ENCODE assay signal across 21 cellular contexts in the genomic region with DNA sequence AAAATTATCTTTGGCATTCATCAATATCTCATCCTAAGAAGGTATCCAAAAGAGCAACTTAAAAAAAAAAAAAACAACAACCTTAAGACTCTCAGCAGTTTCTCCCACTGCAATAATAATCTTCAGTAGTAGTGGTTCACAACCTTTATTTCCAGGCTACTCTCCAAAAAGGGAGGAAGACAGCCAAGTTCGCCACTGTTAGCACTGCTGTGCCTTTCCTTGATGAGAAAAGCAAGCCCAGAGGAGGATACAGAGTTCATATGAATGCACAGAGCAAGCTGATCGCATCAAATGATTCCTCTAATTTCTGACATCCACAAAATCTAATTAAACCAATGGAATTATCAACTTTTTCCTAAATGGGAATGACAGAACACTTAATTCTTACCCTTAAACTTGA.
DNase-seq lines count a peak whose midpoint lies in the region; ATAC-seq and TF ChIP-seq lines count a peak whose summit lies in the region.
"Had no signal": no experiment of that assay in that cellular context is flagged by ENCODE, and none has a peak within 500 bp of the region (broad histone marks: within the 10 kb centered on the region; RNA-seq: fewer than 3 reads in every experiment).

No MANE protein-coding gene starts in this region.

- H3K4me2 ChIP-seq in GM23338 (no peak overlapping the region), fibroblast of lung (ENCODE audit: extremely low read depth, insufficient read depth, low read length) (no peak overlapping the region)

- no peak overlapping the region for H3K4me3 Mint-ChIP-seq in GM23338
- H3K4me3 Mint-ChIP-seq in WTC11 = no peak overlapping the region
- H3K4me3 Mint-ChIP-seq: activated naive CD4-positive, alpha-beta T cell treated with anti-CD3 and anti-CD28 coated beads, Interleukin-2, amount 10 ng/mL, durations not matched to agents 7 days and 5 days; activated T-cell treated with anti-CD3 and anti-CD28 coated beads, Interleukin-2, amount 50 U/mL, for 4 hours; CD4-positive, CD25-positive, alpha-beta regulatory T cell had no signal

- H3K36me3 ChIP-seq in GM23338 (ENCODE audit: insufficient read depth) (peaks cover 3% of the 10 kb centered on the region), fibroblast of lung (ENCODE audit: control insufficient read depth, insufficient read depth, low read length) (no peaks in the 10 kb centered on the region)
- H3K36me3 ChIP-seq: gastrocnemius medialis had no signal

- H3K4me3 ChIP-seq in GM23338 = no peak overlapping the region
- no peak overlapping the region for H3K4me3 ChIP-seq in fibroblast of lung (replicated peaks in 1 of 4; ENCODE audit: control extremely low read depth in 1 of 4, insufficient read depth in 1 of 4, low read depth in 3 of 4, low read length in 4 of 4)
- H3K4me3 ChIP-seq: gastrocnemius medialis, sigmoid colon had no signal

- H3K36me3 Mint-ChIP-seq in GM23338 (ENCODE audit: low read depth) (peaks cover 29% of the 10 kb centered on the region), WTC11 (peaks cover 23% of the 10 kb centered on the region)

- H3K27me3 Mint-ChIP-seq in GM23338 (ENCODE audit: insufficient read depth, low read depth, poor library complexity) = no peaks in the 10 kb centered on the region
- H3K27me3 Mint-ChIP-seq in WTC11 (ENCODE audit: low read depth) = no peaks in the 10 kb centered on the region
- H3K27me3 Mint-ChIP-seq: activated naive CD4-positive, alpha-beta T cell treated with anti-CD3 and anti-CD28 coated beads, Interleukin-2, amount 10 ng/mL, durations not matched to agents 7 days and 5 days; CD4-positive, CD25-positive, alpha-beta regulatory T cell; naive B cell had no signal

- H3K9me3 ChIP-seq in fibroblast of lung (ENCODE audit: control insufficient read depth, insufficient read depth, low read depth, low read length) = no peaks in the 10 kb centered on the region
- H3K9me3 ChIP-seq: gastrocnemius medialis, sigmoid colon had no signal

- H3K27ac Mint-ChIP-seq in GM23338 (peak overlapping the region; percentile 73), WTC11 (peak overlapping the region; percentile 22; the same call in 1 of the 2 replicates)
- H3K27ac Mint-ChIP-seq: activated naive CD4-positive, alpha-beta T cell treated with anti-CD3 and anti-CD28 coated beads, Interleukin-2, amount 10 ng/mL, durations not matched to agents 7 days and 5 days had no signal

- H3F3A ChIP-seq in GM23338 (replicated peaks; ENCODE audit: low read depth) = 0 out of 2 replicates have a peak, but pooled peaks cover 12% of the 10 kb centered on the region

- H2AFZ ChIP-seq in GM23338 (no peak overlapping the region), fibroblast of lung (ENCODE audit: low read length) (no peak overlapping the region)

- H4K20me1 ChIP-seq in GM23338 (replicated peaks; ENCODE audit: insufficient read depth) (0 out of 2 replicates have a peak, but pooled peaks cover 3% of the 10 kb centered on the region), fibroblast of lung (ENCODE audit: control insufficient read depth, extremely low read depth, insufficient read depth, low read length) (no peaks in the 10 kb centered on the region)

- CTCF ChIA-PET in WTC11 (lab: Charles Lee) = interaction anchor here (0.9 kb wide), 1 partner anchor 26 kb away, joined by 4 read pairs; no protein-coding TSS in a partner anchor

- H3K79me2 ChIP-seq in GM23338 (replicated peaks; ENCODE audit: insufficient read depth) = no peaks in the 10 kb centered on the region
- no peaks in the 10 kb centered on the region for H3K79me2 ChIP-seq in fibroblast of lung (ENCODE audit: control insufficient read depth, insufficient read depth, low read length)

- H3K27me3 ChIP-seq in GM23338 (ENCODE audit: insufficient read depth) (no peaks in the 10 kb centered on the region), fibroblast of lung (ENCODE audit: control insufficient read depth, insufficient read depth, low read length) (no peaks in the 10 kb centered on the region)
- H3K27me3 ChIP-seq: gastrocnemius medialis, sigmoid colon had no signal

- peak; percentile 43 for DNase-seq in GM23338 (ENCODE audit: low spot score)
- no peak for DNase-seq in WTC11 (ENCODE audit: low spot score)
- DNase-seq in fibroblast of lung (ENCODE audit: low read depth in 2 of 2) = peak; percentile 18 to 34
- DNase-seq in midbrain (lab: John Stamatoyannopoulos, UW) = peak; percentile 34
- no peak for DNase-seq in NK-92 treated with Interleukin-12 subunit alpha and Interleukin-12 subunit beta, amount 100 ng/mL, for 24 hours (lab: John Stamatoyannopoulos, UW)
- no peak for DNase-seq in SW480 (ENCODE audit: low spot score)
- no peak for DNase-seq in HCEC 1CT
- DNase-seq: activated CD4-positive, alpha-beta T cell treated with anti-CD3 and anti-CD28 coated beads for 1 hour; activated naive CD4-positive, alpha-beta T cell treated with anti-CD3 and anti-CD28 coated beads, Interleukin-2, amount 10 ng/mL, durations not matched to agents 7 days and 5 days; activated T-cell treated with anti-CD3 and anti-CD28 coated beads, Interleukin-2, amount 50 U/mL, for 4 hours; DMS 273 treated with DMSO at 0.1 percent for 48 hours; gastrocnemius medialis; kidney; mammary epithelial cell; naive B cell; NCI-H1048; NCI-H2029 treated with DMSO at 0.1 percent for 48 hours; RPMI8226; sigmoid colon had no signal

- ATAC-seq in GM23338 (no peak), WTC11 (no peak), HG03108 (IDR thresholded peaks at IDR 0.05; ENCODE audit: unreplicated experiment) (no peak)
- ATAC-seq: gastrocnemius medialis had no signal

- H3K9me2 ChIP-seq in GM23338 (ENCODE audit: insufficient read depth) = no peaks in the 10 kb centered on the region

- no peak overlapping the region for H3K9ac ChIP-seq in fibroblast of lung (ENCODE audit: insufficient read depth, low read length)

- peak overlapping the region; percentile 20; the same call in 1 of the 2 replicates for H3K27ac ChIP-seq in GM23338 (ENCODE audit: low read depth)
- H3K27ac ChIP-seq in fibroblast of lung (ENCODE audit: insufficient read depth, low read length) = no peak overlapping the region
- H3K27ac ChIP-seq: gastrocnemius medialis, sigmoid colon had no signal

- H3K4me1 Mint-ChIP-seq in GM23338 (peaks cover 17% of the 10 kb centered on the region), WTC11 (peaks cover 9% of the 10 kb centered on the region)

- no peaks in the 10 kb centered on the region for H3K9me3 Mint-ChIP-seq in GM23338
- H3K9me3 Mint-ChIP-seq in WTC11 = no peaks in the 10 kb centered on the region
- H3K9me3 Mint-ChIP-seq: activated naive CD4-positive, alpha-beta T cell treated with anti-CD3 and anti-CD28 coated beads, Interleukin-2, amount 10 ng/mL, durations not matched to agents 7 days and 5 days; activated T-cell treated with anti-CD3 and anti-CD28 coated beads, Interleukin-2, amount 50 U/mL, for 4 hours; naive B cell had no signal

- H3K4me1 ChIP-seq in GM23338 (ENCODE audit: insufficient read depth) = peaks cover 19% of the 10 kb centered on the region
- H3K4me1 ChIP-seq in fibroblast of lung (ENCODE audit: control insufficient read depth, extremely low read depth, insufficient read depth, low read length) = no peaks in the 10 kb centered on the region
- H3K4me1 ChIP-seq: gastrocnemius medialis, sigmoid colon had no signal

- TF ChIP-seq CTCF in GM23338 (conservative IDR thresholded peaks at IDR 0.05; ENCODE audit: low read depth in 2 of 2) (no peak), WTC11 (IDR thresholded peaks at IDR 0.05) (no peak), fibroblast of lung (conservative IDR thresholded peaks at IDR 0.05 in 1 of 2, IDR thresholded peaks at IDR 0.05 in 1 of 2; ENCODE audit: low read depth in 1 of 2, low read length in 2 of 2) (no peak)

- POLR2A ChIA-PET in WTC11 (lab: Charles Lee) = no interaction called here

TF ChIP-seq in GM23338, 12 proteins besides CTCF, POLR2A, EP300 and RAD21 (continues in another document):
- TF ChIP-seq POLR2AphosphoS5 (IDR thresholded peaks at IDR 0.05; ENCODE audit: low read depth) (no peak), NANOG (IDR thresholded peaks at IDR 0.05; ENCODE audit: borderline replicate concordance) (no peak), EZH2phosphoT487 (IDR thresholded peaks at IDR 0.05; ENCODE audit: unreplicated experiment) (no peak), JUNB (IDR thresholded peaks at IDR 0.05; ENCODE audit: unreplicated experiment) (no peak)

TF ChIP-seq in WTC11, 78 proteins besides CTCF, POLR2A, EP300 and RAD21 (continues in another document):
- TF ChIP-seq FOXP1 (CRISPR knock-in tag; IDR thresholded peaks at IDR 0.05; ENCODE audit: borderline replicate concordance) (no peak), SMAD3 (CRISPR knock-in tag; IDR thresholded peaks at IDR 0.05; ENCODE audit: borderline replicate concordance) (no peak), ZNF138 (CRISPR knock-in tag; conservative IDR thresholded peaks at IDR 0.05) (no peak), KAT7 (CRISPR knock-in tag; IDR thresholded peaks at IDR 0.05; ENCODE audit: borderline replicate concordance) (no peak), GRHL2 (CRISPR knock-in tag; IDR thresholded peaks at IDR 0.05; ENCODE audit: insufficient replicate concordance, severe bottlenecking) (no peak)
- TF ChIP-seq, protein P1, sequence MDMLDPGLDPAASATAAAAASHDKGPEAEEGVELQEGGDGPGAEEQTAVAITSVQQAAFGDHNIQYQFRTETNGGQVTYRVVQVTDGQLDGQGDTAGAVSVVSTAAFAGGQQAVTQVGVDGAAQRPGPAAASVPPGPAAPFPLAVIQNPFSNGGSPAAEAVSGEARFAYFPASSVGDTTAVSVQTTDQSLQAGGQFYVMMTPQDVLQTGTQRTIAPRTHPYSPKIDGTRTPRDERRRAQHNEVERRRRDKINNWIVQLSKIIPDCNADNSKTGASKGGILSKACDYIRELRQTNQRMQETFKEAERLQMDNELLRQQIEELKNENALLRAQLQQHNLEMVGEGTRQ (CRISPR knock-in tag; IDR thresholded peaks at IDR 0.05) = no peak
- TF ChIP-seq, protein P2, sequence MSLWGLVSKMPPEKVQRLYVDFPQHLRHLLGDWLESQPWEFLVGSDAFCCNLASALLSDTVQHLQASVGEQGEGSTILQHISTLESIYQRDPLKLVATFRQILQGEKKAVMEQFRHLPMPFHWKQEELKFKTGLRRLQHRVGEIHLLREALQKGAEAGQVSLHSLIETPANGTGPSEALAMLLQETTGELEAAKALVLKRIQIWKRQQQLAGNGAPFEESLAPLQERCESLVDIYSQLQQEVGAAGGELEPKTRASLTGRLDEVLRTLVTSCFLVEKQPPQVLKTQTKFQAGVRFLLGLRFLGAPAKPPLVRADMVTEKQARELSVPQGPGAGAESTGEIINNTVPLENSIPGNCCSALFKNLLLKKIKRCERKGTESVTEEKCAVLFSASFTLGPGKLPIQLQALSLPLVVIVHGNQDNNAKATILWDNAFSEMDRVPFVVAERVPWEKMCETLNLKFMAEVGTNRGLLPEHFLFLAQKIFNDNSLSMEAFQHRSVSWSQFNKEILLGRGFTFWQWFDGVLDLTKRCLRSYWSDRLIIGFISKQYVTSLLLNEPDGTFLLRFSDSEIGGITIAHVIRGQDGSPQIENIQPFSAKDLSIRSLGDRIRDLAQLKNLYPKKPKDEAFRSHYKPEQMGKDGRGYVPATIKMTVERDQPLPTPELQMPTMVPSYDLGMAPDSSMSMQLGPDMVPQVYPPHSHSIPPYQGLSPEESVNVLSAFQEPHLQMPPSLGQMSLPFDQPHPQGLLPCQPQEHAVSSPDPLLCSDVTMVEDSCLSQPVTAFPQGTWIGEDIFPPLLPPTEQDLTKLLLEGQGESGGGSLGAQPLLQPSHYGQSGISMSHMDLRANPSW (CRISPR knock-in tag; conservative IDR thresholded peaks at IDR 0.05; ENCODE audit: low read depth) = no peak

Comparison
In these comparisons a context has a peak if more than half of its experiments do, and no peak if none do; other contexts are left out.
1. DNase-seq: peak in GM23338 (single experiment), fibroblast of lung (2 of 2) and midbrain (single experiment); none in WTC11 (single experiment), NK-92 treated with Interleukin-12 subunit alpha and Interleukin-12 subunit beta, amount 100 ng/mL, for 24 hours (single experiment), SW480 (single experiment) and HCEC 1CT (single experiment).